ENCODE assay signal across 9 cellular contexts in the genomic region with DNA sequence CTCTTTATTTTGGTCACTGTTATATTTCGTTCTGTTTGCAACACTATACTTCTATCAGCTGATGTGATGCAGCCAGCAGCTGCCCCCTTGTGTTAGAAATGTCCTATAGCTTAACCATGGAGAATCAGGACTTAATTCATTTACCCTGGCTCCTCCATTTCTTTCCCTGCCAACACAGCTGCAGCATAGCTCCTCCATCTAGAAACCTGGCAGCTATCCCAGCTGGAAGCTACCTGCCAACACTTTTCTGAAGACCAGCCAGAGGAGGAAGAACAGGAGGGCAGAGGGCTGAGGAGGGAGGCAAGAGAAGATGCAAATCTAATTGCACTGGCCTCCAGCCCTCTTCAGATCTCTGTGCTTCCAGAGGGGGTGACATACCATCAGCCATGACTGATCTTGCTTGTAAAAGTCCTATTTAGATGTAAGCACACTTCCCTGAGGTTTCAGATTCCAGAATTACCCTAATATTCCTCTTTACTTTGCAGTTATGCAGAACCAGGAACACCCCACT.
DNase-seq lines count a peak whose midpoint lies in the region; ATAC-seq and TF ChIP-seq lines count a peak whose summit lies in the region.
"Had no signal": no experiment of that assay in that cellular context is flagged by ENCODE, and none has a peak within 500 bp of the region (broad histone marks: within the 10 kb centered on the region; RNA-seq: fewer than 3 reads in every experiment).

No MANE protein-coding gene starts in this region.

- no peaks in the 10 kb centered on the region for H3K36me3 Mint-ChIP-seq in activated CD4-positive, alpha-beta T cell treated with anti-CD3 and anti-CD28 coated beads, Interleukin-2, amount 10 ng/mL, durations not matched to agents 7 days and 5 days (ENCODE audit: low read depth)
- H3K36me3 Mint-ChIP-seq: activated naive CD8-positive, alpha-beta T cell treated with anti-CD3 and anti-CD28 coated beads, Interleukin-2, amount 10 ng/mL, durations not matched to agents 7 days and 5 days had no signal

- POLR2A ChIA-PET in activated CD4-positive, alpha-beta T cell treated with anti-CD3 and anti-CD28 coated beads, Interleukin-2, amount 10 ng/mL, durations not matched to agents 7 days and 5 days (lab: Charles Lee): no interaction called here

- ATAC-seq in HG03045 (IDR thresholded peaks at IDR 0.05; ENCODE audit: unreplicated experiment) (no peak), GM21515 (IDR thresholded peaks at IDR 0.05; ENCODE audit: unreplicated experiment) (no peak)

- no peak overlapping the region for H3K27ac Mint-ChIP-seq in activated CD4-positive, alpha-beta T cell treated with anti-CD3 and anti-CD28 coated beads, Interleukin-2, amount 10 ng/mL, durations not matched to agents 7 days and 5 days
- H3K27ac Mint-ChIP-seq: activated naive CD8-positive, alpha-beta T cell treated with anti-CD3 and anti-CD28 coated beads, Interleukin-2, amount 10 ng/mL, durations not matched to agents 7 days and 5 days had no signal

- WGBS in esophagus squamous epithelium, 2 donors: 5 to 17% methylated on average over 1 of the region's 1 CpG

- H3K27me3 ChIP-seq in esophagus squamous epithelium: no peaks in the 10 kb centered on the region

- peak; percentile 21 to 81 (median 65) for TF ChIP-seq CTCF in esophagus squamous epithelium (IDR thresholded peaks at IDR 0.05)

- H3K9ac ChIP-seq in SK-N-MC (ENCODE audit: insufficient read length): peak overlapping the region; percentile 40

- peak overlapping the region; percentile 58 for H3K4me3 ChIP-seq in SK-N-MC
- H3K4me3 ChIP-seq in esophagus squamous epithelium: no peak overlapping the region

- TF ChIP-seq POLR2A in esophagus squamous epithelium (IDR thresholded peaks at IDR 0.05): no peak

- H3K9me3 Mint-ChIP-seq in activated CD4-positive, alpha-beta T cell treated with anti-CD3 and anti-CD28 coated beads, Interleukin-2, amount 10 ng/mL, durations not matched to agents 7 days and 5 days: no peaks in the 10 kb centered on the region
- H3K9me3 Mint-ChIP-seq: activated naive CD8-positive, alpha-beta T cell treated with anti-CD3 and anti-CD28 coated beads, Interleukin-2, amount 10 ng/mL, durations not matched to agents 7 days and 5 days had no signal

- CTCF ChIA-PET in activated CD4-positive, alpha-beta T cell treated with anti-CD3 and anti-CD28 coated beads, Interleukin-2, amount 10 ng/mL, durations not matched to agents 7 days and 5 days (lab: Charles Lee): interaction anchor here (0.6 to 1.0 kb wide), 3 partner anchors 42 to 692 kb away, joined by 3 read pairs; no protein-coding TSS in a partner anchor

- intact Hi-C loops in esophagus squamous epithelium (cut with DNase I): loop anchor here (10.0 kb wide), 1 partner anchor 718 kb away; no protein-coding TSS in a partner anchor

- no peaks in the 10 kb centered on the region for H3K27me3 Mint-ChIP-seq in activated CD4-positive, alpha-beta T cell treated with anti-CD3 and anti-CD28 coated beads, Interleukin-2, amount 10 ng/mL, durations not matched to agents 7 days and 5 days

- H3K4me3 Mint-ChIP-seq in activated CD4-positive, alpha-beta T cell treated with anti-CD3 and anti-CD28 coated beads, Interleukin-2, amount 10 ng/mL, durations not matched to agents 7 days and 5 days: no peak overlapping the region
- H3K4me3 Mint-ChIP-seq: activated naive CD8-positive, alpha-beta T cell treated with anti-CD3 and anti-CD28 coated beads, Interleukin-2, amount 10 ng/mL, durations not matched to agents 7 days and 5 days had no signal

- DNase-seq in activated CD4-positive, alpha-beta T cell treated with anti-CD3 and anti-CD28 coated beads, Interleukin-2, amount 10 ng/mL, durations not matched to agents 7 days and 5 days: peak; percentile 19
- DNase-seq in activated CD4-positive, alpha-beta T cell treated with anti-CD3 and anti-CD28 coated beads, Interleukin-2, amount 50 U/mL, for 4 hours: no peak
- DNase-seq in NCI-H1092 (lab: John Stamatoyannopoulos, UW) (peak; percentile 95), SK-N-MC (ENCODE audit: low read depth, low spot score) (no peak), esophagus squamous epithelium (lab: John Stamatoyannopoulos, UW) (no peak), myocyte (ENCODE audit: low read depth) (peak; percentile 76)
- DNase-seq: activated naive CD8-positive, alpha-beta T cell treated with anti-CD3 and anti-CD28 coated beads, Interleukin-2, amount 10 ng/mL, durations not matched to agents 7 days and 5 days had no signal

- no peaks in the 10 kb centered on the region for H3K9me3 ChIP-seq in SK-N-MC (ENCODE audit: low read depth, low read length)
- H3K9me3 ChIP-seq in esophagus squamous epithelium: no peaks in the 10 kb centered on the region

- peak overlapping the region; percentile 91 for H3K27ac ChIP-seq in SK-N-MC
- H3K27ac ChIP-seq in esophagus squamous epithelium: no peak overlapping the region

- no peaks in the 10 kb centered on the region for H3K4me1 Mint-ChIP-seq in activated CD4-positive, alpha-beta T cell treated with anti-CD3 and anti-CD28 coated beads, Interleukin-2, amount 10 ng/mL, durations not matched to agents 7 days and 5 days
- H3K4me1 Mint-ChIP-seq: activated naive CD8-positive, alpha-beta T cell treated with anti-CD3 and anti-CD28 coated beads, Interleukin-2, amount 10 ng/mL, durations not matched to agents 7 days and 5 days had no signal

- H3K4me1 ChIP-seq in esophagus squamous epithelium: peaks cover 0 to 20% (median 0%) of the 10 kb centered on the region in 3 donors

- no peaks in the 10 kb centered on the region for H3K36me3 ChIP-seq in SK-N-MC (ENCODE audit: insufficient read depth, low read length)
- H3K36me3 ChIP-seq in esophagus squamous epithelium: no peaks in the 10 kb centered on the region

Comparison
In these comparisons a context has a peak if more than half of its experiments do, and no peak if none do; other contexts are left out.
1. DNase-seq: peak in activated CD4-positive, alpha-beta T cell treated with anti-CD3 and anti-CD28 coated beads, Interleukin-2, amount 10 ng/mL, durations not matched to agents 7 days and 5 days (single experiment), NCI-H1092 (single experiment) and myocyte (single experiment); none in activated CD4-positive, alpha-beta T cell treated with anti-CD3 and anti-CD28 coated beads, Interleukin-2, amount 50 U/mL, for 4 hours (0 of 2), SK-N-MC (single experiment) and esophagus squamous epithelium (single experiment).